ENCODE assay signal across 22 cellular contexts in the genomic region with DNA sequence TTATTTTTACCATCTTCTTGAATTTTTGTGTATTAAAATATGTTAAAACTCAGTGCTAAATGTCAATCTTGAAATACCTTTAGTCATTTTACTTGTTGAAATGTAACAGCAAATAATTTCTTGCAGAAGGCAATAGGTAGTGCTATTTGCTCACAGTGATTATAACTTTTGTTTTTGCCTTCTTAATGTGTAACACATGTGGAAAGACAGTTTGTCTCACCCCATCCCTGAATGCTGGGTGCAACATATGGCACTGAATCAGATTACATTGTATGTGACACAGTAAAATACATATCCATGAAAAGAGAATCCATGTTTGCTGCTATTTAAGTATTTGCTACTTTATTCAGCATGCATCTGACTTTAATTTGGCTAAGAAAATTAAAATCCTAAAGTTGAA. TPM values are rescaled to one million over a fixed set of nuclear protein-coding genes. Genes with fewer than 3 reads are reported as not detected.
DNase-seq lines count a peak whose midpoint lies in the region; ATAC-seq and TF ChIP-seq lines count a peak whose summit lies in the region.
"Had no signal": no experiment of that assay in that cellular context is flagged by ENCODE, and none has a peak within 500 bp of the region (broad histone marks: within the 10 kb centered on the region; RNA-seq: fewer than 3 reads in every experiment).

No MANE protein-coding gene starts in this region.

- TF ChIP-seq POLR2A in testis (IDR thresholded peaks at IDR 0.05) = no peak

- POLR2A ChIA-PET in SK-N-SH (lab: Yijun Ruan, JAX) (no interaction called here), PC-3 (lab: Charles Lee; ENCODE audit: unreplicated experiment) (no interaction called here)

- H3K9ac ChIP-seq in SK-N-SH (no peak overlapping the region), PC-3 (ENCODE audit: low read length) (no peak overlapping the region)
- H3K9ac ChIP-seq: BLaER1 treated with 17β-estradiol and CSF1 and Interleukin-3, amounts not matched to agents 10 nM and 100 nM had no signal

- H3K27me3 ChIP-seq in SK-N-SH (ENCODE audit: insufficient read depth) (no peaks in the 10 kb centered on the region), PC-3 (ENCODE audit: low read length) (peaks cover 28% of the 10 kb centered on the region; the same call in 1 of the 2 replicates), testis (no peaks in the 10 kb centered on the region)
- H3K27me3 ChIP-seq: BLaER1 treated with 17β-estradiol and CSF1 and Interleukin-3, amounts not matched to agents 10 nM and 100 nM had no signal

- H4K20me1 ChIP-seq in SK-N-SH (ENCODE audit: insufficient read depth) (no peaks in the 10 kb centered on the region), PC-3 (ENCODE audit: low read length) (no peaks in the 10 kb centered on the region)
- H4K20me1 ChIP-seq: BLaER1 treated with 17β-estradiol and CSF1 and Interleukin-3, amounts not matched to agents 10 nM and 100 nM had no signal

- no peak overlapping the region for H3K4me3 ChIP-seq in SK-N-SH (ENCODE audit: low read depth in 2 of 2, low read length in 1 of 2)
- H3K4me3 ChIP-seq in fibroblast of mammary gland (ENCODE audit: control insufficient read depth, low read depth, low read length) = no peak overlapping the region
- H3K4me3 ChIP-seq in PC-3 (ENCODE audit: low read length) = no peak overlapping the region
- no peak overlapping the region for H3K4me3 ChIP-seq in testis
- H3K4me3 ChIP-seq: BLaER1 treated with 17β-estradiol and CSF1 and Interleukin-3, amounts not matched to agents 10 nM and 100 nM had no signal

- intact Hi-C loops in PC-3 (cut with micrococcal nuclease) (no loop called here), testis (cut with DNase I; ENCODE audit: low total_unique reads) (no loop called here)

- H3K79me2 ChIP-seq in SK-N-SH (ENCODE audit: insufficient read depth) (no peaks in the 10 kb centered on the region), PC-3 (ENCODE audit: low read length) (no peaks in the 10 kb centered on the region)

- TF ChIP-seq CTCF in SK-N-SH (IDR thresholded peaks at IDR 0.05) (no peak), fibroblast of mammary gland (conservative IDR thresholded peaks at IDR 0.05; ENCODE audit: control insufficient read depth, insufficient read depth, low read depth, low read length) (no peak), PC-3 (conservative IDR thresholded peaks at IDR 0.05; ENCODE audit: low read depth, low read length) (no peak), testis (IDR thresholded peaks at IDR 0.05) (no peak)

- no peak overlapping the region for H2AFZ ChIP-seq in SK-N-SH (ENCODE audit: low read depth)
- H2AFZ ChIP-seq in PC-3 (ENCODE audit: low read length) = no peak overlapping the region

- no peak overlapping the region for H3K27ac ChIP-seq in SK-N-SH (ENCODE audit: low read depth in 2 of 2, low read length in 1 of 2)
- H3K27ac ChIP-seq in PC-3 (ENCODE audit: low read length) = no peak overlapping the region
- no peak overlapping the region for H3K27ac ChIP-seq in testis
- H3K27ac ChIP-seq: BLaER1 treated with 17β-estradiol and CSF1 and Interleukin-3, amounts not matched to agents 10 nM and 100 nM had no signal

- peak; percentile 91 for DNase-seq in DMS 273 (lab: John Stamatoyannopoulos, UW; ENCODE audit: unreplicated experiment)
- DNase-seq in NCI-H2171 (lab: John Stamatoyannopoulos, UW) = peak; percentile 80
- DNase-seq in SK-N-SH = peak; percentile 20
- peak; percentile 36 for DNase-seq in fibroblast of mammary gland (ENCODE audit: low read depth)
- no peak for DNase-seq in PC-3
- DNase-seq in testis = no peak
- DNase-seq: CD4-positive, alpha-beta T cell; COR-L47; KBM-7; MV-4-11; NCI-H1105; NCI-H1436 treated with DMSO at 0.1 percent for 48 hours; NCI-H2029 treated with DMSO at 0.1 percent for 48 hours; NCI-H345; NCI-H510A treated with DMSO at 0.1 percent for 48 hours; SHP77; T-helper 17 cell; T1000 had no signal

- no TSS peak for BruUV-seq in PC-3 (replicated peaks; lab: Mats Ljungman, UMichigan)

- no peak for TF ChIP-seq EP300 in SK-N-SH (IDR thresholded peaks at IDR 0.05; ENCODE audit: borderline replicate concordance in 1 of 2, low read depth in 1 of 2, low read length in 1 of 2)

- peaks cover 5% of the 10 kb centered on the region in 2 experiments; a peak in 3 of 4 replicates for H3K4me1 ChIP-seq in SK-N-SH (ENCODE audit: control insufficient read depth in 1 of 2, insufficient read depth in 2 of 2, low read depth in 1 of 2, low read length in 1 of 2)
- H3K4me1 ChIP-seq in PC-3 (ENCODE audit: insufficient read depth, low read length) = no peaks in the 10 kb centered on the region
- H3K4me1 ChIP-seq in testis = no peaks in the 10 kb centered on the region

- H3K4me2 ChIP-seq in SK-N-SH (no peak overlapping the region), PC-3 (ENCODE audit: low read length) (no peak overlapping the region)

- H3K36me3 ChIP-seq in SK-N-SH (replicated peaks in 1 of 2; ENCODE audit: control insufficient read depth in 1 of 2, insufficient read depth in 2 of 2, low read length in 1 of 2) (no peaks in the 10 kb centered on the region), PC-3 (ENCODE audit: low read depth, low read length) (no peaks in the 10 kb centered on the region), testis (ENCODE audit: low read depth, missing control alignments) (no peaks in the 10 kb centered on the region)
- H3K36me3 ChIP-seq: BLaER1 treated with 17β-estradiol and CSF1 and Interleukin-3, amounts not matched to agents 10 nM and 100 nM had no signal

- TF ChIP-seq RAD21 in SK-N-SH (IDR thresholded peaks at IDR 0.05; ENCODE audit: low read length) = peak; percentile 55

- CTCF ChIA-PET in SK-N-SH (lab: Yijun Ruan, JAX) (no interaction called here), PC-3 (lab: Charles Lee) (no interaction called here)

- H3K9me2 ChIP-seq in SK-N-SH (no peaks in the 10 kb centered on the region), PC-3 (replicated peaks; ENCODE audit: low read length) (no peaks in the 10 kb centered on the region)

- H3F3A ChIP-seq in SK-N-SH (replicated peaks; ENCODE audit: insufficient read depth) (no peaks in the 10 kb centered on the region), PC-3 (ENCODE audit: low read length, unreplicated experiment) (no peaks in the 10 kb centered on the region)

- H3K9me3 ChIP-seq in SK-N-SH = no peaks in the 10 kb centered on the region
- H3K9me3 ChIP-seq in PC-3 (ENCODE audit: low read length) = no peaks in the 10 kb centered on the region
- H3K9me3 ChIP-seq in testis = no peaks in the 10 kb centered on the region

- ATAC-seq in PC-3 (no peak), GM21360 (IDR thresholded peaks at IDR 0.05; ENCODE audit: unreplicated experiment) (no peak), HG02678 (IDR thresholded peaks at IDR 0.05; ENCODE audit: unreplicated experiment) (no peak)
- ATAC-seq: T-helper 17 cell had no signal

TF ChIP-seq in SK-N-SH, 30 proteins besides CTCF, POLR2A, EP300 and RAD21:
- TF ChIP-seq MXI1 (IDR thresholded peaks at IDR 0.05; ENCODE audit: low read depth, low read length) (no peak), TCF12 (IDR thresholded peaks at IDR 0.05) (peak; percentile 42; the same call in 1 of the 2 replicates), RCOR1 (IDR thresholded peaks at IDR 0.05; ENCODE audit: low read length) (peak; percentile 52; the same call in 1 of the 2 replicates)

RNA-seq across cellular contexts. Expression of gene FRZB, which starts 35.3 kb away (rescaled TPM):
- 2.8 and 3.5 TPM in 2 replicates for polyA plus RNA-seq in SK-N-SH (2012; rRNA removed)
- polyA plus RNA-seq in SK-N-SH (2012; cell fraction: cytosol; rRNA removed) = 3.2 and 3.4 TPM in 2 replicates
- 1.2 and 1.4 TPM in 2 replicates for polyA plus RNA-seq in SK-N-SH (2012; cell fraction: nucleus; rRNA removed)
- total RNA-seq in PC-3 (2014; rRNA removed) = 0.11 and 0.46 TPM in 2 replicates
- total RNA-seq in testis = 10 to 100 TPM in 1 of 2 donors, 1 to 10 TPM in 1; 8.4 to 25.9 TPM
- 21.3 TPM for polyA plus RNA-seq in testis (ENCODE audit: insufficient read depth, low read depth, low replicate concordance)
- total RNA-seq: CD4-positive, alpha-beta T cell; SK-MEL-5; T-helper 17 cell had no signal

Comparison
In these comparisons a context has a peak if more than half of its experiments do, and no peak if none do; other contexts are left out.
1. DNase-seq: peak in DMS 273 (single experiment), NCI-H2171 (single experiment), SK-N-SH (single experiment) and fibroblast of mammary gland (single experiment); none in PC-3 (single experiment) and testis (single experiment).